In genomic region chr9:132998221-132998620, GRCh38 we compare ENCODE assay signal across 10 cellular contexts. TPM values are rescaled to one million over a fixed set of nuclear protein-coding genes. Genes with fewer than 3 reads are reported as not detected.
"Had no signal": no experiment of that assay in that cellular context is flagged by ENCODE, and none has a peak within 500 bp of the region (broad histone marks: within the 10 kb centered on the region; RNA-seq: fewer than 3 reads in every experiment).

No MANE protein-coding gene starts in this region.

RNA-seq across cellular contexts. Expression of gene GFI1B, which starts 19.7 kb away (rescaled TPM):
- total RNA-seq: activated CD4-positive, alpha-beta memory T cell treated with anti-CD3 and anti-CD28 coated beads for 36 hours; activated CD4-positive, alpha-beta memory T cell treated with anti-CD3 and anti-CD28 coated beads, Interleukin-2, amount 10 ng/mL, durations not matched to agents 7 days and 5 days; activated CD4-positive, alpha-beta T cell treated with anti-CD3 and anti-CD28 coated beads, Interleukin-2, amount 10 ng/mL, durations not matched to agents 24 days and 14 days; activated CD4-positive, alpha-beta T cell treated with anti-CD3 and anti-CD28 coated beads, Interleukin-2, amount 10 ng/mL, durations not matched to agents 7 days and 5 days; activated CD8-positive, alpha-beta memory T cell treated with anti-CD3 and anti-CD28 coated beads for 36 hours; activated CD8-positive, alpha-beta memory T cell treated with anti-CD3 and anti-CD28 coated beads, Interleukin-2, amount 10 ng/mL, durations not matched to agents 7 days and 5 days; activated CD8-positive, alpha-beta T cell treated with anti-CD3 and anti-CD28 coated beads for 36 hours; activated CD8-positive, alpha-beta T cell treated with anti-CD3 and anti-CD28 coated beads, Interleukin-2, amount 10 ng/mL, durations not matched to agents 7 days and 5 days; T-helper 1 cell treated with Interleukin-12 subunit alpha and Interleukin-12 subunit beta and Interleukin-4 antibody, amounts not matched to agents 30 ng/mL and 1 ng/mL, for 36 hours; T-helper 2 cell treated with Interferon-gamma antibody and Interleukin-4, amounts not matched to agents 100 ng/mL and 5 ng/mL, for 36 hours had no signal
